In genomic region chr11:10487002-10487647, GRCh38 we compare ENCODE assay signal across 1 cellular context.
TF ChIP-seq lines count a peak whose summit lies in the region.

No MANE protein-coding gene starts in this region.

TF ChIP-seq in HCT116, 20 proteins besides CTCF, POLR2A, EP300 and RAD21:
- no peak for TF ChIP-seq ELF1 (IDR thresholded peaks at IDR 0.05; ENCODE audit: borderline replicate concordance, low read depth)
- no peak for TF ChIP-seq SIN3A (IDR thresholded peaks at IDR 0.05; ENCODE audit: low read depth)
- no peak for TF ChIP-seq FOSL1 (IDR thresholded peaks at IDR 0.05; ENCODE audit: low read depth)
- no peak for TF ChIP-seq ZBTB33 (IDR thresholded peaks at IDR 0.05; ENCODE audit: extremely low read depth, insufficient replicate concordance, low read length)
- no peak for TF ChIP-seq EGR1 (IDR thresholded peaks at IDR 0.05; ENCODE audit: low read depth)
- no peak for TF ChIP-seq ZNF274 (IDR thresholded peaks at IDR 0.05; ENCODE audit: low read depth, low read length)
- no peak for TF ChIP-seq SP1 (IDR thresholded peaks at IDR 0.05; ENCODE audit: low read depth)
- TF ChIP-seq CEBPB (IDR thresholded peaks at IDR 0.05; ENCODE audit: low read depth), result no peak
- TF ChIP-seq REST (IDR thresholded peaks at IDR 0.05; ENCODE audit: low read depth), result no peak
- TF ChIP-seq EZH2 (IDR thresholded peaks at IDR 0.05), result no peak
- TF ChIP-seq POLR2AphosphoS5 (IDR thresholded peaks at IDR 0.05; ENCODE audit: low read depth, low read length), result no peak
- TF ChIP-seq EZH2phosphoT487 (IDR thresholded peaks at IDR 0.05; ENCODE audit: borderline replicate concordance), result no peak
- TF ChIP-seq CBX3 (IDR thresholded peaks at IDR 0.05; ENCODE audit: low read depth), result no peak
- no peak for TF ChIP-seq SRF (IDR thresholded peaks at IDR 0.05; ENCODE audit: low read depth)
- TF ChIP-seq TCF7L2 (IDR thresholded peaks at IDR 0.05; ENCODE audit: borderline replicate concordance, extremely low read depth, insufficient read depth, insufficient read length), result no peak
- TF ChIP-seq ATF3 (IDR thresholded peaks at IDR 0.05), result no peak
- no peak for TF ChIP-seq ZFX (IDR thresholded peaks at IDR 0.05)
- TF ChIP-seq JUND (IDR thresholded peaks at IDR 0.05), result no peak
